ENCODE assay signal across 16 cellular contexts in genomic region chr7:94182721-94183120, GRCh38.
DNase-seq lines count a peak whose midpoint lies in the region; ATAC-seq, FAIRE-seq and TF ChIP-seq lines count a peak whose summit lies in the region.
"Had no signal": no experiment of that assay in that cellular context is flagged by ENCODE, and none has a peak within 500 bp of the region (broad histone marks: within the 10 kb centered on the region; RNA-seq: fewer than 3 reads in every experiment).

No MANE protein-coding gene starts in this region.

- H3K4me3 ChIP-seq in A549 (no peak overlapping the region; the same call in 2 of the 3 replicates), SJCRH30 (no peak overlapping the region), esophagus muscularis mucosa (no peak overlapping the region)

- peaks cover 46% of the 10 kb centered on the region for H3K4me1 Mint-ChIP-seq in osteocyte (ENCODE audit: unreplicated experiment)

- peak overlapping the region; percentile 60 for H3K4me2 ChIP-seq in A549

- H3K36me3 ChIP-seq in SJCRH30 (no peaks in the 10 kb centered on the region), esophagus muscularis mucosa (no peaks in the 10 kb centered on the region)
- H3K36me3 ChIP-seq: WERI-Rb-1 had no signal

- H3K27ac ChIP-seq in A549: peak overlapping the region; percentile 91 to 94
- H3K27ac ChIP-seq in SJCRH30: peak overlapping the region; percentile 79
- H3K27ac ChIP-seq in esophagus muscularis mucosa (replicated peaks in 1 of 4): peak overlapping the region; percentile 2 to 68 (median 45)
- H3K27ac ChIP-seq: WERI-Rb-1 had no signal

- TF ChIP-seq POLR2A in A549 (IDR thresholded peaks at IDR 0.05; ENCODE audit: low read length): no peak
- no peak for TF ChIP-seq POLR2A in esophagus muscularis mucosa (IDR thresholded peaks at IDR 0.05; ENCODE audit: low read depth)

- H3K27ac Mint-ChIP-seq in osteocyte (ENCODE audit: unreplicated experiment): peak overlapping the region; percentile 96
- H3K27ac Mint-ChIP-seq: activated CD8-positive, alpha-beta memory T cell treated with anti-CD3 and anti-CD28 coated beads, Interleukin-2, amount 10 ng/mL, durations not matched to agents 7 days and 5 days had no signal

- CTCF ChIA-PET in A549 (lab: Yijun Ruan, JAX): interaction anchor here (1.6 to 2.0 kb wide), 2 partner anchors 13 to 467 kb away, joined by 4 to 11 read pairs; no protein-coding TSS in a partner anchor

- no peaks in the 10 kb centered on the region for H3K27me3 Mint-ChIP-seq in osteocyte (ENCODE audit: unreplicated experiment)
- H3K27me3 Mint-ChIP-seq: activated CD8-positive, alpha-beta memory T cell treated with anti-CD3 and anti-CD28 coated beads, Interleukin-2, amount 10 ng/mL, durations not matched to agents 7 days and 5 days had no signal

- no peak overlapping the region for H3K4me3 Mint-ChIP-seq in osteocyte (ENCODE audit: unreplicated experiment)
- H3K4me3 Mint-ChIP-seq: activated CD8-positive, alpha-beta memory T cell treated with anti-CD3 and anti-CD28 coated beads, Interleukin-2, amount 10 ng/mL, durations not matched to agents 7 days and 5 days had no signal

- intact Hi-C loops in esophagus muscularis mucosa (cut with DNase I): no loop called here

- no peak for DNase-seq in A549 (ENCODE audit: low read depth in 1 of 2, low spot score in 1 of 2)
- DNase-seq in SJCRH30: no peak
- no peak for DNase-seq in esophagus muscularis mucosa (ENCODE audit: extremely low spot score)
- no peak for DNase-seq in osteocyte (ENCODE audit: extremely low spot score, unreplicated experiment)
- DNase-seq in GF-D8 (lab: John Stamatoyannopoulos, UW): no peak
- no peak for DNase-seq in stimulated activated naive CD4-positive, alpha-beta T cell (lab: John Stamatoyannopoulos, UW)
- DNase-seq in hippocampal formation (lab: John Stamatoyannopoulos, UW): no peak
- DNase-seq: activated CD8-positive, alpha-beta memory T cell treated with anti-CD3 and anti-CD28 coated beads, Interleukin-2, amount 10 ng/mL, durations not matched to agents 7 days and 5 days; activated naive CD4-positive, alpha-beta T cell; central memory CD4-positive, alpha-beta T cell; NCI-H1417; retina; stimulated activated naive CD4-positive, alpha-beta T cell treated with Interleukin-2 at 50 U/mL for 16 hours; WERI-Rb-1 had no signal

- WGBS in A549 (ENCODE audit: missing lambda C conversion rate): 70% methylated on average over 3 of the region's 3 CpGs
- 83% methylated on average over 3 of the region's 3 CpGs for WGBS in esophagus muscularis mucosa

- H3K27me3 ChIP-seq in SJCRH30 (no peaks in the 10 kb centered on the region), esophagus muscularis mucosa (no peaks in the 10 kb centered on the region)

- peaks cover 23% of the 10 kb centered on the region for H3K4me1 ChIP-seq in A549
- peaks cover 14% of the 10 kb centered on the region for H3K4me1 ChIP-seq in SJCRH30
- peaks cover 0 to 10% (median 6%) of the 10 kb centered on the region in 4 donors for H3K4me1 ChIP-seq in esophagus muscularis mucosa

- peaks cover 27% of the 10 kb centered on the region for H3K9me3 Mint-ChIP-seq in osteocyte (ENCODE audit: unreplicated experiment)

- TF ChIP-seq EP300 in A549 (IDR thresholded peaks at IDR 0.05) (no peak), esophagus muscularis mucosa (IDR thresholded peaks at IDR 0.05) (no peak)

- no peak for TF ChIP-seq CTCF in A549 (IDR thresholded peaks at IDR 0.05)
- no peak for TF ChIP-seq CTCF in esophagus muscularis mucosa (IDR thresholded peaks at IDR 0.05)
- TF ChIP-seq CTCF in osteocyte (IDR thresholded peaks at IDR 0.05): no peak

- no peak for TF ChIP-seq RAD21 in A549 (conservative IDR thresholded peaks at IDR 0.05 in 1 of 2, IDR thresholded peaks at IDR 0.05 in 1 of 2)

- H3K9me3 ChIP-seq in A549 (peaks cover 39% of the 10 kb centered on the region), SJCRH30 (replicated peaks) (peaks cover 4% of the 10 kb centered on the region), esophagus muscularis mucosa (no peaks in the 10 kb centered on the region)

- H3K36me3 Mint-ChIP-seq in osteocyte (ENCODE audit: unreplicated experiment): peaks cover 14% of the 10 kb centered on the region
- H3K36me3 Mint-ChIP-seq: activated CD8-positive, alpha-beta memory T cell treated with anti-CD3 and anti-CD28 coated beads, Interleukin-2, amount 10 ng/mL, durations not matched to agents 7 days and 5 days had no signal

- no peak for FAIRE-seq in A549 (lab: Jason Lieb, UNC)
- FAIRE-seq: D721Med had no signal

- ATAC-seq in A549: no peak
- no peak for ATAC-seq in GM18520 (IDR thresholded peaks at IDR 0.05; ENCODE audit: unreplicated experiment)
- ATAC-seq: activated CD8-positive, alpha-beta memory T cell treated with anti-CD3 and anti-CD28 coated beads, Interleukin-2, amount 10 ng/mL, durations not matched to agents 7 days and 5 days had no signal

- POLR2A ChIA-PET in A549 (lab: Yijun Ruan, JAX): interaction anchor here (1.2 kb wide), 1 partner anchor 53 kb away, joined by 3 read pairs; no protein-coding TSS in a partner anchor

TF ChIP-seq in A549, 52 proteins besides CTCF, POLR2A, EP300 and RAD21:
- TF ChIP-seq PHF8 (IDR thresholded peaks at IDR 0.05; ENCODE audit: borderline replicate concordance, low read depth) (no peak), EHF (CRISPR knock-in tag; IDR thresholded peaks at IDR 0.05) (no peak), FOXS1 (CRISPR knock-in tag; IDR thresholded peaks at IDR 0.05) (no peak), HOXA7 (CRISPR knock-in tag; IDR thresholded peaks at IDR 0.05) (0 out of 2 replicates have a peak, but pooled peaks have one; percentile 13)
- TF ChIP-seq, protein P1, sequence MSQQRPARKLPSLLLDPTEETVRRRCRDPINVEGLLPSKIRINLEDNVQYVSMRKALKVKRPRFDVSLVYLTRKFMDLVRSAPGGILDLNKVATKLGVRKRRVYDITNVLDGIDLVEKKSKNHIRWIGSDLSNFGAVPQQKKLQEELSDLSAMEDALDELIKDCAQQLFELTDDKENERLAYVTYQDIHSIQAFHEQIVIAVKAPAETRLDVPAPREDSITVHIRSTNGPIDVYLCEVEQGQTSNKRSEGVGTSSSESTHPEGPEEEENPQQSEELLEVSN (IDR thresholded peaks at IDR 0.05; ENCODE audit: borderline replicate concordance, low read depth): 0 out of 2 replicates have a peak, but pooled peaks have one; percentile 7
